ENCODE assay signal across 17 cellular contexts in the genomic region with DNA sequence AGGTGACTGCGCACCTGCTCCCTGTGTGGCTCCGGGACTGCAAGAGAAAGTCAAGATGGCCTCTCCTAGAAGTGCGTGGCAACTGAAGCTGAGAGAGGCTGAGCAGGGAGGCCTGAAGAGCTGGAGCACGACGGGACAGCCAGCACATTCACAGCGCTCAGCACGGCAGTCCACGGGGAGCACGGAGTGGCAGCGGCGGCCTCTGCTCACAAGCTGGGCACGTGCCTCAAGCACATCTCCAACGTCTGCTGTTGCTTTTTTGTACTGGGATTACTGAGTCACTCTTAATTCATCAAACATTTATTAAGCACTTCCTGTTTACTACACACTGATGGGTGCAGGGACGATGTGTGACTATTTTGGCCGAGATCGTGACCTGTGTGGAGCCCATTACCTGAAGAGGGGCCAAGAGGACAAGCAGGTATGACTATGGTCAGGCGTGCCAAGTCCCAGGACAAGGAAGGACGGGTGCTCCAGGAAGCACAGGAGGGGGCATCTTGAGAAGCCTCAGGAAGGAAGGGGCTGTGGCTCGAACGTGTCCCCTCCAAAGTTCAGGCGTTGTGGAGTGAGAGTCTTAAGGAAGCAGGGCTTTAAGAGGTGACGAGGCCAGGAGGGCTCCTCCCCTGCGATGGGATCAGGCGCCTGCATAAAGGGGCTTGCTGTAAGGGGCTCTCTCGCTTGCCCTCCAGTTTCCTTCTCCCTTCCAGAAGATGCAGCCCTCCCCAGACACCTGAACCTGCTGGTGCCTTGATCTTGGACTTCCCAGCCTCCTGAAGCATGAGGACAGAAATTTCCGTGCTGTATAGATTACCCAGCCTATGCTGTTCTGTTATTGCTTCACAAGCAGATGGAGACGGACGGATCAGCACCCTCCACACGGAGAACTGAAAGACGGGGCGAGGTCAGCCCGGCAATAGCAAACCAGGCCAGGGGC.
A peak's percentile ranks its signal among the peaks of the same experiment; 100 is the strongest.
DNase-seq lines count a peak whose midpoint lies in the region; ATAC-seq, FAIRE-seq and TF ChIP-seq lines count a peak whose summit lies in the region.
"Had no signal": no experiment of that assay in that cellular context is flagged by ENCODE, and none has a peak within 500 bp of the region (broad histone marks: within the 10 kb centered on the region; RNA-seq: fewer than 3 reads in every experiment).

No MANE protein-coding gene starts in this region.

- H3K9ac ChIP-seq in astrocyte (ENCODE audit: low read length), result no peak overlapping the region

- peaks cover 28% of the 10 kb centered on the region for H3K4me1 Mint-ChIP-seq in Caco-2 (ENCODE audit: low read depth, unreplicated experiment)
- peaks cover 10% of the 10 kb centered on the region for H3K4me1 Mint-ChIP-seq in astrocyte (ENCODE audit: low read depth, unreplicated experiment)
- no peaks in the 10 kb centered on the region for H3K4me1 Mint-ChIP-seq in activated T-helper 1 cell treated with anti-CD3 and anti-CD28 coated beads, Interleukin-12 subunit alpha, Interleukin-12 subunit beta, Interleukin-2, Interleukin-4 antibody, amounts not matched to agents 30 ng/mL and 10 ng/mL and 1 ng/mL, durations not matched to agents 14 hours and 24 hours and 36 hours (ENCODE audit: low read depth)
- H3K4me1 Mint-ChIP-seq: activated naive CD8-positive, alpha-beta T cell treated with anti-CD3 and anti-CD28 coated beads for 36 hours had no signal

- 90 to 91% methylated on average over 32 of the region's 32 CpGs for WGBS in pancreas, 2 donors

- CTCF ChIA-PET in Caco-2 (lab: Charles Lee), result no interaction called here

- DNase-seq in Caco-2, result no peak
- no peak for DNase-seq in astrocyte (ENCODE audit: low read depth)
- DNase-seq in kidney tubule cell (ENCODE audit: low spot score), result peak; percentile 38
- DNase-seq in gastrocnemius medialis, result no peak
- no peak for DNase-seq in activated T-helper 1 cell treated with anti-CD3 and anti-CD28 coated beads, Interleukin-12 subunit alpha, Interleukin-12 subunit beta, Interleukin-2, Interleukin-4 antibody, amounts not matched to agents 30 ng/mL and 10 ng/mL and 1 ng/mL, durations not matched to agents 14 hours and 24 hours and 36 hours (ENCODE audit: low spot score)
- DNase-seq in cerebellar cortex (ENCODE audit: low spot score), result no peak
- DNase-seq in pancreas, result no peak
- DNase-seq in NCI-H2081 (lab: John Stamatoyannopoulos, UW), result no peak
- DNase-seq: activated naive CD8-positive, alpha-beta T cell treated with anti-CD3 and anti-CD28 coated beads for 36 hours; COR-L47; heart left ventricle; NCI-H2029 had no signal

- no peak for FAIRE-seq in astrocyte (lab: Jason Lieb, UNC)
- FAIRE-seq in pancreas (lab: Jason Lieb, UNC), result no peak
- FAIRE-seq: islet of Langerhans had no signal

- no peaks in the 10 kb centered on the region for H3K27me3 ChIP-seq in Caco-2 (replicated peaks; ENCODE audit: control insufficient read depth, insufficient read depth, low read length)
- H3K27me3 ChIP-seq in astrocyte (ENCODE audit: insufficient read depth, low read length), result no peaks in the 10 kb centered on the region
- no peaks in the 10 kb centered on the region for H3K27me3 ChIP-seq in gastrocnemius medialis
- H3K27me3 ChIP-seq in pancreas, result no peaks in the 10 kb centered on the region
- H3K27me3 ChIP-seq: heart left ventricle, neutrophil had no signal

- H4K20me1 ChIP-seq in astrocyte (ENCODE audit: insufficient read depth, low read length), result no peaks in the 10 kb centered on the region

- no peak overlapping the region for H3K4me3 ChIP-seq in Caco-2 (ENCODE audit: low read depth, low read length)
- no peak overlapping the region for H3K4me3 ChIP-seq in astrocyte (ENCODE audit: insufficient read depth, low read depth, low read length)
- peak overlapping the region in 1 of 4 donors; percentile 29 for H3K4me3 ChIP-seq in gastrocnemius medialis
- H3K4me3 ChIP-seq in pancreas, result no peak overlapping the region

- H3K36me3 Mint-ChIP-seq in Caco-2 (ENCODE audit: insufficient read depth, unreplicated experiment) (peaks cover 19% of the 10 kb centered on the region), astrocyte (ENCODE audit: low read depth, unreplicated experiment) (peaks cover 3% of the 10 kb centered on the region)
- H3K36me3 Mint-ChIP-seq in activated T-helper 1 cell treated with anti-CD3 and anti-CD28 coated beads, Interleukin-12 subunit alpha, Interleukin-12 subunit beta, Interleukin-2, Interleukin-4 antibody, amounts not matched to agents 30 ng/mL and 10 ng/mL and 1 ng/mL, durations not matched to agents 14 hours and 24 hours and 36 hours (ENCODE audit: low read depth), result no peaks in the 10 kb centered on the region
- H3K36me3 Mint-ChIP-seq: activated naive CD8-positive, alpha-beta T cell treated with anti-CD3 and anti-CD28 coated beads for 36 hours had no signal

- H3K4me3 Mint-ChIP-seq in Caco-2 (ENCODE audit: unreplicated experiment) (no peak overlapping the region), astrocyte (ENCODE audit: unreplicated experiment) (no peak overlapping the region)
- no peak overlapping the region for H3K4me3 Mint-ChIP-seq in activated T-helper 1 cell treated with anti-CD3 and anti-CD28 coated beads, Interleukin-12 subunit alpha, Interleukin-12 subunit beta, Interleukin-2, Interleukin-4 antibody, amounts not matched to agents 30 ng/mL and 10 ng/mL and 1 ng/mL, durations not matched to agents 14 hours and 24 hours and 36 hours
- H3K4me3 Mint-ChIP-seq: activated naive CD8-positive, alpha-beta T cell treated with anti-CD3 and anti-CD28 coated beads for 36 hours; brain; stimulated activated naive CD8-positive, alpha-beta T cell treated with anti-CD3 and anti-CD28 coated beads, Interleukin-15, Interleukin-2, amounts not matched to agents 100 ng/mL and 50 ng/mL, for 24 hours had no signal

- TF ChIP-seq CTCF in Caco-2 (IDR thresholded peaks at IDR 0.05; ENCODE audit: insufficient read depth in 1 of 2, low read depth in 1 of 2, low read length in 1 of 2, severe bottlenecking in 1 of 2, unreplicated experiment in 1 of 2) (no peak), astrocyte (IDR thresholded peaks at IDR 0.05; ENCODE audit: insufficient read depth, low read depth, low read length) (no peak), gastrocnemius medialis (IDR thresholded peaks at IDR 0.05 in 4 of 5, conservative IDR thresholded peaks at IDR 0.05 in 1 of 5) (no peak), pancreas (IDR thresholded peaks at IDR 0.05) (no peak)

- H3K4me1 ChIP-seq in Caco-2 (peaks cover 27% of the 10 kb centered on the region), astrocyte (ENCODE audit: insufficient read depth, low read length) (peaks cover 4% of the 10 kb centered on the region), gastrocnemius medialis (peaks cover 0 to 7% of the 10 kb centered on the region in 2 donors), pancreas (peaks cover 7 to 26% (median 17%) of the 10 kb centered on the region in 3 donors)

- POLR2A ChIA-PET in Caco-2 (lab: Charles Lee), result no interaction called here

- no peaks in the 10 kb centered on the region for H3K27me3 Mint-ChIP-seq in Caco-2 (ENCODE audit: insufficient read depth, unreplicated experiment)
- peaks cover 2% of the 10 kb centered on the region for H3K27me3 Mint-ChIP-seq in astrocyte (ENCODE audit: low read depth, unreplicated experiment)
- no peaks in the 10 kb centered on the region for H3K27me3 Mint-ChIP-seq in activated T-helper 1 cell treated with anti-CD3 and anti-CD28 coated beads, Interleukin-12 subunit alpha, Interleukin-12 subunit beta, Interleukin-2, Interleukin-4 antibody, amounts not matched to agents 30 ng/mL and 10 ng/mL and 1 ng/mL, durations not matched to agents 14 hours and 24 hours and 36 hours (ENCODE audit: insufficient read depth)
- H3K27me3 Mint-ChIP-seq: activated naive CD8-positive, alpha-beta T cell treated with anti-CD3 and anti-CD28 coated beads for 36 hours; brain; stimulated activated naive CD8-positive, alpha-beta T cell treated with anti-CD3 and anti-CD28 coated beads, Interleukin-15, Interleukin-2, amounts not matched to agents 100 ng/mL and 50 ng/mL, for 24 hours had no signal

- H3K27ac Mint-ChIP-seq in Caco-2 (ENCODE audit: unreplicated experiment) (peak overlapping the region; percentile 71), astrocyte (ENCODE audit: unreplicated experiment) (peak overlapping the region; percentile 14)
- no peak overlapping the region for H3K27ac Mint-ChIP-seq in activated T-helper 1 cell treated with anti-CD3 and anti-CD28 coated beads, Interleukin-12 subunit alpha, Interleukin-12 subunit beta, Interleukin-2, Interleukin-4 antibody, amounts not matched to agents 30 ng/mL and 10 ng/mL and 1 ng/mL, durations not matched to agents 14 hours and 24 hours and 36 hours
- H3K27ac Mint-ChIP-seq: activated naive CD8-positive, alpha-beta T cell treated with anti-CD3 and anti-CD28 coated beads for 36 hours; stimulated activated naive CD8-positive, alpha-beta T cell treated with anti-CD3 and anti-CD28 coated beads, Interleukin-15, Interleukin-2, amounts not matched to agents 100 ng/mL and 50 ng/mL, for 24 hours had no signal

- no peak overlapping the region for H3K27ac ChIP-seq in astrocyte (ENCODE audit: low read depth, low read length)
- peak overlapping the region in 3 of 4 donors; percentile 13 to 29 (median 28) for H3K27ac ChIP-seq in gastrocnemius medialis
- H3K27ac ChIP-seq in pancreas, result no peak overlapping the region
- H3K27ac ChIP-seq: neutrophil had no signal

- no peak overlapping the region for H3K4me2 ChIP-seq in astrocyte (ENCODE audit: low read length)

- H3K36me3 ChIP-seq in Caco-2 (ENCODE audit: control insufficient read depth, insufficient read depth, low read length) (no peaks in the 10 kb centered on the region), astrocyte (ENCODE audit: insufficient read depth, low read length) (no peaks in the 10 kb centered on the region), gastrocnemius medialis (no peaks in the 10 kb centered on the region), pancreas (no peaks in the 10 kb centered on the region)
- H3K36me3 ChIP-seq: neutrophil had no signal

- intact Hi-C loops in Caco-2 (cut with micrococcal nuclease; ENCODE audit: unreplicated experiment), result loop anchor here (10.0 kb wide), 2 partner anchors 84 to 174 kb away; no protein-coding TSS in a partner anchor
- intact Hi-C loops in gastrocnemius medialis (cut with DNase I; ENCODE audit: low total_unique reads), result no loop called here
- intact Hi-C loops in activated T-helper 1 cell treated with anti-CD3 and anti-CD28 coated beads, Interleukin-12 subunit alpha, Interleukin-12 subunit beta, Interleukin-2, Interleukin-4 antibody, amounts not matched to agents 30 ng/mL and 10 ng/mL and 1 ng/mL, durations not matched to agents 14 hours and 24 hours and 36 hours (cut with micrococcal nuclease), result no loop called here
- intact Hi-C loops in pancreas (cut with DNase I), result no loop called here

- ATAC-seq in gastrocnemius medialis (no peak), pancreas (no peak)
- ATAC-seq: HCT116 had no signal

- H3K9me3 ChIP-seq in Caco-2, result no peaks in the 10 kb centered on the region
- H3K9me3 ChIP-seq in astrocyte (ENCODE audit: insufficient read depth, low read depth, low read length), result no peaks in the 10 kb centered on the region
- H3K9me3 ChIP-seq in gastrocnemius medialis, result no peaks in the 10 kb centered on the region
- no peaks in the 10 kb centered on the region for H3K9me3 ChIP-seq in pancreas
- H3K9me3 ChIP-seq: heart left ventricle, neutrophil had no signal

- no peak for TF ChIP-seq POLR2A in gastrocnemius medialis (IDR thresholded peaks at IDR 0.05)

- H2AFZ ChIP-seq in astrocyte (ENCODE audit: low read depth, low read length), result no peak overlapping the region

- in situ Hi-C loops in gastrocnemius medialis (cut with MboI; ENCODE audit: low sequenced_read_pairs in 4 of 4), result no loop called here

- H3K79me2 ChIP-seq in astrocyte (ENCODE audit: insufficient read depth, low read length), result no peaks in the 10 kb centered on the region

- BruUV-seq in Caco-2 (replicated peaks; lab: Mats Ljungman, UMichigan), result no TSS peak

- no peaks in the 10 kb centered on the region for H3K9me3 Mint-ChIP-seq in Caco-2 (ENCODE audit: unreplicated experiment)
- no peaks in the 10 kb centered on the region for H3K9me3 Mint-ChIP-seq in astrocyte (ENCODE audit: unreplicated experiment)
- H3K9me3 Mint-ChIP-seq in activated T-helper 1 cell treated with anti-CD3 and anti-CD28 coated beads, Interleukin-12 subunit alpha, Interleukin-12 subunit beta, Interleukin-2, Interleukin-4 antibody, amounts not matched to agents 30 ng/mL and 10 ng/mL and 1 ng/mL, durations not matched to agents 14 hours and 24 hours and 36 hours, result no peaks in the 10 kb centered on the region
- H3K9me3 Mint-ChIP-seq: activated naive CD8-positive, alpha-beta T cell treated with anti-CD3 and anti-CD28 coated beads for 36 hours; stimulated activated naive CD8-positive, alpha-beta T cell treated with anti-CD3 and anti-CD28 coated beads, Interleukin-15, Interleukin-2, amounts not matched to agents 100 ng/mL and 50 ng/mL, for 24 hours had no signal

Comparison
In these comparisons a context has a peak if more than half of its experiments do, and no peak if none do; other contexts are left out.
1. H3K27ac ChIP-seq: peak in gastrocnemius medialis (3 of 4); none in astrocyte (single experiment) and pancreas (0 of 4).